Comparison of ENCODE assay signal across 8 cellular contexts in genomic region chr2:223837290-223838061, GRCh38. TPM values are rescaled to one million over a fixed set of nuclear protein-coding genes. Genes with fewer than 3 reads are reported as not detected.
DNase-seq lines count a peak whose midpoint lies in the region; ATAC-seq and TF ChIP-seq lines count a peak whose summit lies in the region.

AP1S3 (minus strand) TSS chr2:223837582; CDS start chr2:223837450, 132 bp downstream.

- WGBS in lower leg skin, 2 donors, result 0 to 2% methylated on average over 52 to 53 of the region's 82 CpGs

- intact Hi-C loops in activated CD4-positive, alpha-beta T cell treated with anti-CD3 and anti-CD28 coated beads, Interleukin-2, amount 10 ng/mL, durations not matched to agents 24 days and 14 days (cut with micrococcal nuclease), result loop anchor here (1.0 to 10.0 kb wide), 4 partner anchors 105 to 200 kb away; partner anchors contain the start of genes MRPL44 and SERPINE2
- intact Hi-C loops in lower leg skin (cut with DNase I; ENCODE audit: low total_unique reads), result no loop called here

- DNase-seq in Ammon's horn (ENCODE audit: low spot score) (peak; percentile 59), NCI-H345 (lab: John Stamatoyannopoulos, UW) (peak; percentile 87), dedifferentiated amniotic fluid mesenchymal stem cell (ENCODE audit: extremely low spot score) (peak; percentile 17), lower leg skin (ENCODE audit: low spot score in 2 of 2) (peak; percentile 35 to 91)
- DNase-seq in activated CD4-positive, alpha-beta T cell treated with anti-CD3 and anti-CD28 coated beads, Interleukin-2, amount 10 ng/mL, durations not matched to agents 24 days and 14 days, result peak; percentile 91
- DNase-seq in stimulated activated CD4-positive, alpha-beta T cell treated with anti-CD3 and anti-CD28 coated beads, TNF-alpha, amount 100 ng/mL, for 1 hour (ENCODE audit: low read depth in 3 of 3, low spot score in 1 of 3), result peak; percentile 19 to 59 (median 41)

- H3K4me3 ChIP-seq in lower leg skin (ENCODE audit: low read depth, poor library complexity, severe bottlenecking), result peak within 1 kb of the TSS; percentile 67

- TF ChIP-seq POLR2A in GM18951 (IDR thresholded peaks at IDR 0.05; ENCODE audit: extremely low read depth, insufficient read depth, insufficient read length), result peak; percentile 61
- no peak for TF ChIP-seq POLR2A in lower leg skin (IDR thresholded peaks at IDR 0.05)

- H3K27me3 Mint-ChIP-seq in activated CD4-positive, alpha-beta T cell treated with anti-CD3 and anti-CD28 coated beads, Interleukin-2, amount 10 ng/mL, durations not matched to agents 24 days and 14 days, result no peaks in the 10 kb centered on the region

- peaks cover 3% of the 10 kb centered on the region for H3K36me3 Mint-ChIP-seq in activated CD4-positive, alpha-beta T cell treated with anti-CD3 and anti-CD28 coated beads, Interleukin-2, amount 10 ng/mL, durations not matched to agents 24 days and 14 days (ENCODE audit: low read depth)

- in situ Hi-C loops in GM18951 (cut with MboI; ENCODE audit: low sequenced_read_pairs, unreplicated experiment), result no loop called here

- H3K4me1 Mint-ChIP-seq in activated CD4-positive, alpha-beta T cell treated with anti-CD3 and anti-CD28 coated beads, Interleukin-2, amount 10 ng/mL, durations not matched to agents 24 days and 14 days, result peaks cover 13% of the 10 kb centered on the region

- H3K27ac Mint-ChIP-seq in activated CD4-positive, alpha-beta T cell treated with anti-CD3 and anti-CD28 coated beads, Interleukin-2, amount 10 ng/mL, durations not matched to agents 24 days and 14 days, result peak within 1 kb of the TSS; percentile 83

- TF ChIP-seq CTCF in lower leg skin (IDR thresholded peaks at IDR 0.05), result no peak

- H3K9me3 Mint-ChIP-seq in activated CD4-positive, alpha-beta T cell treated with anti-CD3 and anti-CD28 coated beads, Interleukin-2, amount 10 ng/mL, durations not matched to agents 24 days and 14 days, result no peaks in the 10 kb centered on the region

- peak; percentile 71 for ATAC-seq in HG03139 (IDR thresholded peaks at IDR 0.05; ENCODE audit: unreplicated experiment)

- peak within 1 kb of the TSS; percentile 90 for H3K4me3 Mint-ChIP-seq in activated CD4-positive, alpha-beta T cell treated with anti-CD3 and anti-CD28 coated beads, Interleukin-2, amount 10 ng/mL, durations not matched to agents 24 days and 14 days

RNA-seq across cellular contexts. Expression of gene AP1S3, which starts in this region (rescaled TPM):
- 14.1 and 17.4 TPM in 2 replicates for total RNA-seq in activated CD4-positive, alpha-beta T cell treated with anti-CD3 and anti-CD28 coated beads, Interleukin-2, amount 10 ng/mL, durations not matched to agents 24 days and 14 days
- total RNA-seq in lower leg skin, result 1 to 10 TPM in 3 of 4 donors, under 1 TPM in 1; 0.80 to 6.4 (median 1.7) TPM

Comparison
In these comparisons a context has a peak if more than half of its experiments do, and no peak if none do; other contexts are left out.
1. Peak in every context shown above with its lines: DNase-seq, ATAC-seq and H3K4me3 ChIP-seq.
2. DNase-seq: peak in every context shown above with its lines; median percentile 91 in activated CD4-positive, alpha-beta T cell treated with anti-CD3 and anti-CD28 coated beads, Interleukin-2, amount 10 ng/mL, durations not matched to agents 24 days and 14 days; 87 in NCI-H345; 63 in lower leg skin; 59 in Ammon's horn; 41 in stimulated activated CD4-positive, alpha-beta T cell treated with anti-CD3 and anti-CD28 coated beads, TNF-alpha, amount 100 ng/mL, for 1 hour; 17 in dedifferentiated amniotic fluid mesenchymal stem cell.